Comparison of ENCODE assay signal across 11 cellular contexts in the genomic region with DNA sequence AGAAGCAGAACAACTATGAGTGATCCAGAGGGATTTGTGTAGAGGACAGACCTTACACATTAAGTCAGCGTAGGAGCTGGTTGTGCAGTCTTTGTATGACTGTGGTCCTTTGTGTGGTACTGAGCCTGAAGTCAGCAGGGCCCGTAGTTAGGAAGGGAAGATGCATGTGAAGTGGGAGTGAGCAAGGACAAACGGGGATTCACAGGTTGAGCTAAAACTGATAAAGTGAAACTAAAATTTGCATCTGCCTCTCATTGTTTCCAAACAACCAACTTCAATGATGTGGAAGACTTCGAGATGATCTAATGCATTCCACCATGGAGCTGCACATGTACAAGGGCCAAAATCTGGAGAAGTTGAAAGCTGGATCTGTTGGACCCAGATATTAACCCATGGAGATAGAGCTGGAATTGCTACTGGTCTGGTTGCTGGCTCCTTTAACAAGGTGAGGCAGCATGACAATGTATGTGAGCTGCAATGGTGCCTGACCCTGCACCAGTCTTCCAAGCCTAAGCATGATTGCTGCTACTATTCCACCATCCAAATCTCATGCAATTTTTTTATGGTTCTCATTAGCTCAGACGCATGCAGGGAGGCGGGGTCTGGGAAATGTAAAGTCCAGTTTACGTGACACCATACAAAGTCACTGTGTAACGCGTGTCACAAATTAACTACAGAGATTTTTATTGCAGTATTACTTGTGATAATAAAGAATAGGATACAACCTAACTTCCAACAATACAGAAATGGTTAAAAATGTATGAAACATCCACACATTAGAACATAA. TPM values are rescaled to one million over a fixed set of nuclear protein-coding genes. Genes with fewer than 3 reads are reported as not detected.
DNase-seq lines count a peak whose midpoint lies in the region; ATAC-seq and TF ChIP-seq lines count a peak whose summit lies in the region.
"Had no signal": no experiment of that assay in that cellular context is flagged by ENCODE, and none has a peak within 500 bp of the region (broad histone marks: within the 10 kb centered on the region; RNA-seq: fewer than 3 reads in every experiment).

No MANE protein-coding gene starts in this region.

- no peak overlapping the region for H3K27ac Mint-ChIP-seq in activated T-helper 2 cell treated with anti-CD3 and anti-CD28 coated beads, Interferon-gamma antibody, Interleukin-2, Interleukin-4, amounts not matched to agents 10 μg/mL and 5 μg/mL and 100 μg/mL, durations not matched to agents 14 hours and 24 hours and 36 hours

- intact Hi-C loops in activated T-helper 2 cell treated with anti-CD3 and anti-CD28 coated beads, Interferon-gamma antibody, Interleukin-2, Interleukin-4, amounts not matched to agents 10 μg/mL and 5 μg/mL and 100 μg/mL, durations not matched to agents 14 hours and 24 hours and 36 hours (cut with micrococcal nuclease) = no loop called here

- no peaks in the 10 kb centered on the region for H3K27me3 ChIP-seq in OCI-LY3 (ENCODE audit: low read depth, low read length)
- H3K27me3 ChIP-seq: pancreas had no signal

- H3K79me2 ChIP-seq in OCI-LY3 (ENCODE audit: low read length) = no peaks in the 10 kb centered on the region

- H3K4me3 ChIP-seq in GM12864 (ENCODE audit: low read depth, low read length) (no peak overlapping the region), OCI-LY3 (ENCODE audit: low read length) (peak overlapping the region; percentile 9; the same call in 1 of the 2 replicates)
- H3K4me3 ChIP-seq: pancreas had no signal

- ATAC-seq in HG02642 (IDR thresholded peaks at IDR 0.05; ENCODE audit: poor library complexity, unreplicated experiment) = peak; percentile 87
- ATAC-seq: esophagus mucosa, pancreas had no signal

- no peak overlapping the region for H3K27ac ChIP-seq in OCI-LY3 (ENCODE audit: low read length)
- H3K27ac ChIP-seq: pancreas had no signal

- H3K4me1 ChIP-seq in OCI-LY3 (ENCODE audit: low read length) = peaks cover 56% of the 10 kb centered on the region
- H3K4me1 ChIP-seq: pancreas had no signal

- H3K4me2 ChIP-seq in OCI-LY3 (ENCODE audit: low read length) = peak overlapping the region; percentile 47
- H3K4me2 ChIP-seq: SK-N-SH had no signal

- no peaks in the 10 kb centered on the region for H3K9me3 Mint-ChIP-seq in activated T-helper 2 cell treated with anti-CD3 and anti-CD28 coated beads, Interferon-gamma antibody, Interleukin-2, Interleukin-4, amounts not matched to agents 10 μg/mL and 5 μg/mL and 100 μg/mL, durations not matched to agents 14 hours and 24 hours and 36 hours

- no peaks in the 10 kb centered on the region for H4K20me1 ChIP-seq in OCI-LY3 (ENCODE audit: insufficient read depth, low read length)

- H3K9ac ChIP-seq in OCI-LY3 (ENCODE audit: low read length) = no peak overlapping the region
- H3K9ac ChIP-seq: SK-N-SH had no signal

- H3K27me3 Mint-ChIP-seq in activated T-helper 2 cell treated with anti-CD3 and anti-CD28 coated beads, Interferon-gamma antibody, Interleukin-2, Interleukin-4, amounts not matched to agents 10 μg/mL and 5 μg/mL and 100 μg/mL, durations not matched to agents 14 hours and 24 hours and 36 hours (ENCODE audit: low read depth) = peaks cover 14% of the 10 kb centered on the region

- DNase-seq in GM12864 (ENCODE audit: low read depth) (peak; percentile 64), GM19238 (ENCODE audit: insufficient read length, low spot score) (peak; percentile 21), NCI-H510A (lab: John Stamatoyannopoulos, UW) (no peak), glomerular visceral epithelial cell (ENCODE audit: extremely low spot score) (no peak), NCI-H82 (lab: John Stamatoyannopoulos, UW) (no peak)
- DNase-seq in activated T-helper 2 cell treated with anti-CD3 and anti-CD28 coated beads, Interferon-gamma antibody, Interleukin-2, Interleukin-4, amounts not matched to agents 10 μg/mL and 5 μg/mL and 100 μg/mL, durations not matched to agents 14 hours and 24 hours and 36 hours (ENCODE audit: low spot score) = no peak
- DNase-seq: pancreas, SK-N-SH had no signal

- H2AFZ ChIP-seq in OCI-LY3 (ENCODE audit: low read depth, low read length) = no peak overlapping the region

- H3K4me3 Mint-ChIP-seq in activated T-helper 2 cell treated with anti-CD3 and anti-CD28 coated beads, Interferon-gamma antibody, Interleukin-2, Interleukin-4, amounts not matched to agents 10 μg/mL and 5 μg/mL and 100 μg/mL, durations not matched to agents 14 hours and 24 hours and 36 hours (ENCODE audit: low read depth) = no peak overlapping the region

- H3K36me3 Mint-ChIP-seq in activated T-helper 2 cell treated with anti-CD3 and anti-CD28 coated beads, Interferon-gamma antibody, Interleukin-2, Interleukin-4, amounts not matched to agents 10 μg/mL and 5 μg/mL and 100 μg/mL, durations not matched to agents 14 hours and 24 hours and 36 hours (ENCODE audit: low read depth) = no peaks in the 10 kb centered on the region

- peaks cover 7% of the 10 kb centered on the region for H3K4me1 Mint-ChIP-seq in activated T-helper 2 cell treated with anti-CD3 and anti-CD28 coated beads, Interferon-gamma antibody, Interleukin-2, Interleukin-4, amounts not matched to agents 10 μg/mL and 5 μg/mL and 100 μg/mL, durations not matched to agents 14 hours and 24 hours and 36 hours (ENCODE audit: low read depth)

- TF ChIP-seq CTCF in GM12864 (IDR thresholded peaks at IDR 0.05; ENCODE audit: low read depth, low read length, missing control alignments) = no peak
- TF ChIP-seq CTCF in OCI-LY3 (IDR thresholded peaks at IDR 0.05; ENCODE audit: low read depth, low read length) = no peak

- H3K9me3 ChIP-seq in OCI-LY3 (ENCODE audit: insufficient read depth, low read length) = no peaks in the 10 kb centered on the region
- H3K9me3 ChIP-seq: pancreas, SK-N-SH had no signal

- no peaks in the 10 kb centered on the region for H3K36me3 ChIP-seq in OCI-LY3 (replicated peaks; ENCODE audit: low read depth, low read length)
- H3K36me3 ChIP-seq: pancreas had no signal

RNA-seq across cellular contexts. Expression of a gene that starts 12.1 kb away (rescaled TPM):
- 5.7 and 8.0 TPM in 2 replicates for total RNA-seq in activated T-helper 2 cell treated with anti-CD3 and anti-CD28 coated beads, Interferon-gamma antibody, Interleukin-2, Interleukin-4, amounts not matched to agents 10 μg/mL and 5 μg/mL and 100 μg/mL, durations not matched to agents 14 hours and 24 hours and 36 hours

Comparison
In these comparisons a context has a peak if more than half of its experiments do, and no peak if none do; other contexts are left out.
1. DNase-seq: peak in GM12864 (single experiment) and GM19238 (single experiment); none in NCI-H510A (single experiment), glomerular visceral epithelial cell (single experiment), activated T-helper 2 cell treated with anti-CD3 and anti-CD28 coated beads, Interferon-gamma antibody, Interleukin-2, Interleukin-4, amounts not matched to agents 10 μg/mL and 5 μg/mL and 100 μg/mL, durations not matched to agents 14 hours and 24 hours and 36 hours (single experiment) and NCI-H82 (single experiment).